Comparison of ENCODE assay signal across 8 cellular contexts in genomic region chr1:116168277-116169032, GRCh38. TPM values are rescaled to one million over a fixed set of nuclear protein-coding genes. Genes with fewer than 3 reads are reported as not detected.
DNase-seq lines count a peak whose midpoint lies in the region; ATAC-seq and TF ChIP-seq lines count a peak whose summit lies in the region.

No MANE protein-coding gene starts in this region.

- H3K4me3 ChIP-seq in PC-9 (peak overlapping the region; percentile 56), ovary (peak overlapping the region; percentile 72), thoracic aorta (peak overlapping the region; percentile 80)

- H3K36me3 Mint-ChIP-seq in activated naive CD4-positive, alpha-beta T cell treated with anti-CD3 and anti-CD28 coated beads, Interleukin-2, amount 50 U/mL, for 24 hours = no peaks in the 10 kb centered on the region

- H3K9me3 ChIP-seq in PC-9 (ENCODE audit: insufficient read depth, low read depth) (no peaks in the 10 kb centered on the region), ovary (no peaks in the 10 kb centered on the region), thoracic aorta (no peaks in the 10 kb centered on the region)

- no peaks in the 10 kb centered on the region for H4K20me1 ChIP-seq in PC-9 (ENCODE audit: insufficient read depth)

- H2AFZ ChIP-seq in PC-9 = peak overlapping the region; percentile 82

- peak; percentile 91 for ATAC-seq in HG03103 (IDR thresholded peaks at IDR 0.05; ENCODE audit: low read depth, unreplicated experiment)
- ATAC-seq in thoracic aorta (ENCODE audit: insufficient number of reproducible peaks, low FRiP score, low read depth) = peak; percentile 46

- H3K4me1 Mint-ChIP-seq in activated naive CD4-positive, alpha-beta T cell treated with anti-CD3 and anti-CD28 coated beads, Interleukin-2, amount 50 U/mL, for 24 hours = peaks cover 20% of the 10 kb centered on the region

- no peaks in the 10 kb centered on the region for H3K79me2 ChIP-seq in PC-9 (ENCODE audit: low read depth)

- no peaks in the 10 kb centered on the region for H3F3A ChIP-seq in PC-9 (ENCODE audit: insufficient read depth, low read depth)

- no peaks in the 10 kb centered on the region; the same call in 1 of the 2 replicates for H3K9me2 ChIP-seq in PC-9 (ENCODE audit: insufficient read depth)

- CTCF ChIA-PET in PC-9 (lab: Charles Lee) = no interaction called here

- peak overlapping the region; percentile 81 for H3K4me2 ChIP-seq in PC-9

- H3K9me3 Mint-ChIP-seq in activated naive CD4-positive, alpha-beta T cell treated with anti-CD3 and anti-CD28 coated beads, Interleukin-2, amount 50 U/mL, for 24 hours = no peaks in the 10 kb centered on the region

- no peaks in the 10 kb centered on the region for H3K36me3 ChIP-seq in PC-9 (ENCODE audit: low read depth)
- no peaks in the 10 kb centered on the region for H3K36me3 ChIP-seq in ovary
- H3K36me3 ChIP-seq in thoracic aorta = no peaks in the 10 kb centered on the region

- BruUV-seq in PC-9 (replicated peaks; lab: Mats Ljungman, UMichigan) = no TSS peak

- H3K4me1 ChIP-seq in PC-9 (replicated peaks; ENCODE audit: insufficient read depth) (peaks cover 13% of the 10 kb centered on the region), ovary (ENCODE audit: insufficient read depth) (no peaks in the 10 kb centered on the region), thoracic aorta (ENCODE audit: control insufficient read depth in 1 of 2, low read depth in 2 of 2) (peaks cover 28 to 52% of the 10 kb centered on the region in 2 donors)

- H3K4me3 Mint-ChIP-seq in activated naive CD4-positive, alpha-beta T cell treated with anti-CD3 and anti-CD28 coated beads, Interleukin-2, amount 50 U/mL, for 24 hours = peak overlapping the region; percentile 77

- H3K27me3 ChIP-seq in PC-9 (ENCODE audit: insufficient read depth, low read depth) (no peaks in the 10 kb centered on the region), ovary (no peaks in the 10 kb centered on the region), thoracic aorta (replicated peaks; ENCODE audit: insufficient read depth) (no peaks in the 10 kb centered on the region)

- H3K27me3 Mint-ChIP-seq in activated naive CD4-positive, alpha-beta T cell treated with anti-CD3 and anti-CD28 coated beads, Interleukin-2, amount 50 U/mL, for 24 hours = no peaks in the 10 kb centered on the region

- peak; percentile 97 for TF ChIP-seq CTCF in PC-9 (conservative IDR thresholded peaks at IDR 0.05)
- TF ChIP-seq CTCF in ovary (IDR thresholded peaks at IDR 0.05) = peak; percentile 60 to 91 (median 72)
- peak; percentile 95 for TF ChIP-seq CTCF in thoracic aorta (IDR thresholded peaks at IDR 0.05)

- H3K27ac ChIP-seq in PC-9 (no peak overlapping the region), ovary (peak overlapping the region in 1 of 2 donors; percentile 49), thoracic aorta (peak overlapping the region; percentile 72 to 77)

- WGBS in ovary, 3 donors = 7 to 9% (median 8%) methylated on average over 42 of the region's 42 CpGs

- TF ChIP-seq EP300 in ovary (IDR thresholded peaks at IDR 0.05) = no peak

- intact Hi-C loops in PC-9 (cut with micrococcal nuclease; ENCODE audit: unreplicated experiment) (loop anchor here (5.0 kb wide), 1 partner anchor 204 kb away; the partner anchor contains the start of gene ATP1A1), head of caudate nucleus (cut with DNase I) (no loop called here), ovary (cut with DNase I) (no loop called here)

- no peak for TF ChIP-seq POLR2A in ovary (IDR thresholded peaks at IDR 0.05)

- DNase-seq in NK-92 treated with Interleukin-12 subunit alpha and Interleukin-12 subunit beta, amount 100 ng/mL, for 24 hours (lab: John Stamatoyannopoulos, UW) = peak; percentile 34
- no peak for DNase-seq in NK-92 (lab: John Stamatoyannopoulos, UW; ENCODE audit: unreplicated experiment)
- peak; percentile 53 to 76 for DNase-seq in PC-9
- DNase-seq in head of caudate nucleus = peak; percentile 55 to 93 (median 85)
- peak; percentile 78 to 93 (median 85) for DNase-seq in ovary
- DNase-seq in thoracic aorta (ENCODE audit: low spot score) = no peak

- POLR2A ChIA-PET in PC-9 (lab: Charles Lee; ENCODE audit: unreplicated experiment) = no interaction called here

- H3K27ac Mint-ChIP-seq in activated naive CD4-positive, alpha-beta T cell treated with anti-CD3 and anti-CD28 coated beads, Interleukin-2, amount 50 U/mL, for 24 hours = peak overlapping the region; percentile 63

RNA-seq across cellular contexts. Expression of gene MAB21L3, which starts 57.3 kb away (rescaled TPM):
- not detected in 2 replicates for total RNA-seq in PC-9 (2021)
- total RNA-seq in ovary = not detected
- not detected for polyA plus RNA-seq in ovary
- total RNA-seq in thoracic aorta = not detected

Comparison
In these comparisons a context has a peak if more than half of its experiments do, and no peak if none do; other contexts are left out.
1. DNase-seq: peak in NK-92 treated with Interleukin-12 subunit alpha and Interleukin-12 subunit beta, amount 100 ng/mL, for 24 hours (single experiment), PC-9 (2 of 2), head of caudate nucleus (42 of 42) and ovary (5 of 5); none in NK-92 (single experiment) and thoracic aorta (single experiment).
2. Peak in every context shown above with its lines, with median percentiles within 50 percentile points of each other: H3K4me3 ChIP-seq and CTCF ChIP-seq.